9 cellular contexts compared by ENCODE assay signal in the genomic region with DNA sequence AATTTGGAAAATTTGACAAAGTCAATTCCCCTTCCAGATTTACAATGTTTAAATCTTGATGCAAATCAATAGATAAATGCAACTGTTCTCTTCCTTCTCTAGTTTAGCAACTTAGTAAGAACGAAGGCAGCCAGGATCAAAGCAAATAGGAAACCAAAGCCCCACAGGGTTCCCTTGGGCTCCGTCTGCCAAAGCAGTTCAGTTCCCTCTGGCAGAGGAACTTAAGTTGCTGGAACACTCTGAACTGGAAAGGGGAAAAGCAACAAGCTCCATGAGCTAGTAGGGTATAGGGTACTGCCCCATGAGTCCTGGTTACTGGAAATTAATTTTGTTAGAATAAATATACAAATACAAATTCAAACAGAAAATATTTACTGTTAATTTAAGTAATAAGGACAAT.
"Had no signal": no experiment of that assay in that cellular context is flagged by ENCODE, and none has a peak within 500 bp of the region (broad histone marks: within the 10 kb centered on the region; RNA-seq: fewer than 3 reads in every experiment).

No MANE protein-coding gene starts in this region.

- H3K9me3 Mint-ChIP-seq: memory B cell; naive thymus-derived CD8-positive, alpha-beta T cell; stimulated activated naive CD8-positive, alpha-beta T cell treated with anti-CD3 and anti-CD28 coated beads, Interleukin-15, amount 100 ng/mL, for 72 hours had no signal

- H3K4me3 ChIP-seq: spleen, thoracic aorta had no signal

- DNase-seq: activated CD4-positive, CD25-positive, alpha-beta regulatory T cell treated with anti-CD3 and anti-CD28 coated beads, Interleukin-2, amount 50 U/mL, for 72 hours; activated naive CD4-positive, alpha-beta T cell treated with Interleukin-2 at 50 U/mL for 16 hours; brain microvascular endothelial cell; left colon; naive thymus-derived CD8-positive, alpha-beta T cell; spleen; stimulated activated naive CD8-positive, alpha-beta T cell treated with anti-CD3 and anti-CD28 coated beads, Interleukin-15, amount 100 ng/mL, for 72 hours had no signal

- H3K4me1 Mint-ChIP-seq: stimulated activated naive CD8-positive, alpha-beta T cell treated with anti-CD3 and anti-CD28 coated beads, Interleukin-15, amount 100 ng/mL, for 72 hours had no signal

- H3K27ac Mint-ChIP-seq: memory B cell; naive thymus-derived CD8-positive, alpha-beta T cell; stimulated activated naive CD8-positive, alpha-beta T cell treated with anti-CD3 and anti-CD28 coated beads, Interleukin-15, amount 100 ng/mL, for 72 hours had no signal

- H3K27me3 Mint-ChIP-seq: memory B cell; naive thymus-derived CD8-positive, alpha-beta T cell; stimulated activated naive CD8-positive, alpha-beta T cell treated with anti-CD3 and anti-CD28 coated beads, Interleukin-15, amount 100 ng/mL, for 72 hours had no signal

- ATAC-seq: left colon; naive thymus-derived CD8-positive, alpha-beta T cell; stimulated activated naive CD8-positive, alpha-beta T cell treated with anti-CD3 and anti-CD28 coated beads, Interleukin-15, amount 100 ng/mL, for 72 hours had no signal

- H3K27me3 ChIP-seq: brain microvascular endothelial cell, spleen had no signal

- H3K4me3 Mint-ChIP-seq: memory B cell; naive thymus-derived CD8-positive, alpha-beta T cell; stimulated activated naive CD8-positive, alpha-beta T cell treated with anti-CD3 and anti-CD28 coated beads, Interleukin-15, amount 100 ng/mL, for 72 hours had no signal

- H3K36me3 ChIP-seq: brain microvascular endothelial cell, thoracic aorta had no signal

- H3K27ac ChIP-seq: brain microvascular endothelial cell had no signal

- H3K9me3 ChIP-seq: spleen, thoracic aorta had no signal
